16 cellular contexts compared by ENCODE assay signal in the genomic region with DNA sequence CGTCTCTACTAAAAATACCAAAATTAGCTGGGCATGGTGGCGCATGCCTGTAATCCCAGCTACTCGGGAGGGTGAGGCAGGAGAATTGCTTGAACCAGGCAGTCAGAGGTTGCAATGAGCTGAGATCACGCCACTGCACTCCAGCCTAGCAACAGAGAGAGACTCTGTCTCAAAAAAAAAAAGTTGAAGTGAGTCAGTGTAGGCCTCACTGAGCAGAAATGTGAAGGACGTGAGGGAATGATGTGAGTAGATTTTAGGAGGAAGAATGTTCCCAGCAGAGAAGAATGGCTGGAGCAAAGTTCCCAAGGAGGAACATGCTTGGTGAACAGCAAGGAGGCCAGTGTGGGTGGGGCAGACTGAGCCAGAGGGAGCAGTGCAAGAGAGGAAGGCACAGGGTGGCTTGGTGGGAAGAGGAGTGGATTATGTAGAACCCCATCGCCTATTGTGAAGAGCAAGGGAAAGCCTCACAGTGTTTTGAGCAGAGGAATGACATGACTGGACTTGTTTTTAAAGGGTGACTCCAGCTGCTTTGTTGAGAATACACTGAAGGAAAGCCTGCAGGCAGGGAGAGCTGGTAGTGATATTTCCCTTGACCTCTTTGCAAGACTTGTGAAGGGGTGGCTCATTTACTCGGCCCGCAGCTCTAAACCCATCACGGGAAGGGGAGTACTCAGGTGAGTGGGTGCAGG.
A peak's percentile ranks its signal among the peaks of the same experiment; 100 is the strongest.
DNase-seq lines count a peak whose midpoint lies in the region; ATAC-seq and TF ChIP-seq lines count a peak whose summit lies in the region.
"Had no signal": no experiment of that assay in that cellular context is flagged by ENCODE, and none has a peak within 500 bp of the region (broad histone marks: within the 10 kb centered on the region; RNA-seq: fewer than 3 reads in every experiment).

No MANE protein-coding gene starts in this region.

- ATAC-seq in RWPE2 (ENCODE audit: low read depth) (peak; percentile 89), esophagus mucosa (peak; percentile 95), HG03196 (IDR thresholded peaks at IDR 0.05; ENCODE audit: unreplicated experiment) (no peak)
- ATAC-seq: gastroesophageal sphincter, T-helper 17 cell had no signal

- H3K27ac Mint-ChIP-seq in activated naive CD4-positive, alpha-beta T cell treated with anti-CD3 and anti-CD28 coated beads, Interleukin-2, amount 10 ng/mL, durations not matched to agents 7 days and 5 days = no peak overlapping the region
- H3K27ac Mint-ChIP-seq: activated T-helper 1 cell treated with anti-CD3 and anti-CD28 coated beads, Interleukin-12 subunit alpha, Interleukin-12 subunit beta, Interleukin-2, Interleukin-4 antibody, amounts not matched to agents 30 ng/mL and 10 ng/mL and 1 ng/mL, durations not matched to agents 14 hours and 24 hours and 36 hours; B cell; T-helper 17 cell had no signal

- no peaks in the 10 kb centered on the region for H3K36me3 Mint-ChIP-seq in activated naive CD4-positive, alpha-beta T cell treated with anti-CD3 and anti-CD28 coated beads, Interleukin-2, amount 10 ng/mL, durations not matched to agents 7 days and 5 days

- H3K4me3 Mint-ChIP-seq in activated naive CD4-positive, alpha-beta T cell treated with anti-CD3 and anti-CD28 coated beads, Interleukin-2, amount 10 ng/mL, durations not matched to agents 7 days and 5 days = no peak overlapping the region
- H3K4me3 Mint-ChIP-seq: activated T-helper 1 cell treated with anti-CD3 and anti-CD28 coated beads, Interleukin-12 subunit alpha, Interleukin-12 subunit beta, Interleukin-2, Interleukin-4 antibody, amounts not matched to agents 30 ng/mL and 10 ng/mL and 1 ng/mL, durations not matched to agents 14 hours and 24 hours and 36 hours; B cell; T-helper 17 cell had no signal

- H3K27ac ChIP-seq in RWPE2 (ENCODE audit: poor library complexity, severe bottlenecking) = peak overlapping the region; percentile 54
- H3K27ac ChIP-seq: gastroesophageal sphincter, tibial nerve had no signal

- H3K27me3 ChIP-seq in RWPE2 (ENCODE audit: insufficient read depth, poor library complexity, severe bottlenecking) = no peaks in the 10 kb centered on the region
- H3K27me3 ChIP-seq: gastroesophageal sphincter, tibial nerve had no signal

- H3K27me3 Mint-ChIP-seq in activated naive CD4-positive, alpha-beta T cell treated with anti-CD3 and anti-CD28 coated beads, Interleukin-2, amount 10 ng/mL, durations not matched to agents 7 days and 5 days = no peaks in the 10 kb centered on the region
- H3K27me3 Mint-ChIP-seq: B cell, T-helper 17 cell had no signal

- no peaks in the 10 kb centered on the region for H3K4me1 Mint-ChIP-seq in activated naive CD4-positive, alpha-beta T cell treated with anti-CD3 and anti-CD28 coated beads, Interleukin-2, amount 10 ng/mL, durations not matched to agents 7 days and 5 days
- H3K4me1 Mint-ChIP-seq: T-helper 17 cell had no signal

- H3K9me3 Mint-ChIP-seq in activated naive CD4-positive, alpha-beta T cell treated with anti-CD3 and anti-CD28 coated beads, Interleukin-2, amount 10 ng/mL, durations not matched to agents 7 days and 5 days = peaks cover 6% of the 10 kb centered on the region
- H3K9me3 Mint-ChIP-seq: activated T-helper 1 cell treated with anti-CD3 and anti-CD28 coated beads, Interleukin-12 subunit alpha, Interleukin-12 subunit beta, Interleukin-2, Interleukin-4 antibody, amounts not matched to agents 30 ng/mL and 10 ng/mL and 1 ng/mL, durations not matched to agents 14 hours and 24 hours and 36 hours had no signal

- DNase-seq in ELR (ENCODE audit: low read depth) (peak; percentile 9), RWPE2 (ENCODE audit: low spot score) (no peak), renal cortical epithelial cell (ENCODE audit: low read depth) (peak; percentile 74), DMS53 treated with DMSO at 0.1 percent for 48 hours (lab: John Stamatoyannopoulos, UW; ENCODE audit: unreplicated experiment) (no peak), GDM1 (lab: John Stamatoyannopoulos, UW) (no peak)
- no peak for DNase-seq in activated naive CD4-positive, alpha-beta T cell treated with anti-CD3 and anti-CD28 coated beads, Interleukin-2, amount 10 ng/mL, durations not matched to agents 7 days and 5 days
- DNase-seq: activated CD8-positive, alpha-beta memory T cell treated with anti-CD3 and anti-CD28 coated beads for 24 hours; H7; NCI-H1436 treated with DMSO at 0.1 percent for 48 hours; T-helper 17 cell had no signal

- no peaks in the 10 kb centered on the region for H3K9me3 ChIP-seq in RWPE2 (ENCODE audit: severe bottlenecking)

- H3K36me3 ChIP-seq in RWPE2 (ENCODE audit: low read depth) = no peaks in the 10 kb centered on the region
- H3K36me3 ChIP-seq: gastroesophageal sphincter, tibial nerve had no signal

- H3K4me1 ChIP-seq in RWPE2 (ENCODE audit: insufficient read depth, poor library complexity, severe bottlenecking) = peaks cover 10% of the 10 kb centered on the region
- H3K4me1 ChIP-seq: gastroesophageal sphincter, tibial nerve had no signal

- CTCF ChIA-PET in activated naive CD4-positive, alpha-beta T cell treated with anti-CD3 and anti-CD28 coated beads, Interleukin-2, amount 10 ng/mL, durations not matched to agents 7 days and 5 days (lab: Charles Lee) = no interaction called here

- no peak overlapping the region for H3K4me3 ChIP-seq in RWPE2 (ENCODE audit: severe bottlenecking)
- H3K4me3 ChIP-seq: gastroesophageal sphincter, tibial nerve had no signal

- TF ChIP-seq CTCF in RWPE2 (IDR thresholded peaks at IDR 0.05; ENCODE audit: poor library complexity, severe bottlenecking) = no peak

Comparison
In these comparisons a context has a peak if more than half of its experiments do, and no peak if none do; other contexts are left out.
1. DNase-seq: peak in ELR (single experiment) and renal cortical epithelial cell (single experiment); none in RWPE2 (single experiment), DMS53 treated with DMSO at 0.1 percent for 48 hours (single experiment), GDM1 (single experiment) and activated naive CD4-positive, alpha-beta T cell treated with anti-CD3 and anti-CD28 coated beads, Interleukin-2, amount 10 ng/mL, durations not matched to agents 7 days and 5 days (single experiment).